9 cellular contexts compared by ENCODE assay signal in the genomic region with DNA sequence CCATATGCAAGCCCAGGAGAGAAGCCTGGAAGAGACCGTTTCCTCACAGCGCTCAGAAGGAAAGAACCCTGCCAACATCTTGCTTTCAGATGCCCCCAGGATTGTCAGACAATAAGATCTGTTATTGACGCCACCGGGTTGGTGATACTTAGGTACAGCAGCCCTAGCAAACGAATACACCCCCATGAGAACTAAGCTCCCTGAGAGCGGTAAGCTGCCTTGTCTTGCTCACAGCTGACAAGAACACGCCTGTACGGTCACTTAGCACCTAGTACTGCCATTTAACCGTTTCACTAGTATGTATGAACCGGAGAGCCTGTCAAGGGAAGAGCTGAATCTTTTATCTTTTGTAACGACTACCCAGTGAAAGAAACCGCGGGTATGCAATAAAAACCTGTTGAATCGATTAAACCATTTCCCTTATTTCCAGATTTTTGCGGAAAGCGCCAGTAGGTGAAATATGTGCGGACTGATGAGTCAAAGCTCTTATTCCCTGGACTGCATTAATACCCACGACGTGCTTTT. TPM values are rescaled to one million over a fixed set of nuclear protein-coding genes. Genes with fewer than 3 reads are reported as not detected.
A peak's percentile ranks its signal among the peaks of the same experiment; 100 is the strongest.
DNase-seq lines count a peak whose midpoint lies in the region; ATAC-seq, FAIRE-seq and TF ChIP-seq lines count a peak whose summit lies in the region.
"Had no signal": no experiment of that assay in that cellular context is flagged by ENCODE, and none has a peak within 500 bp of the region (broad histone marks: within the 10 kb centered on the region; RNA-seq: fewer than 3 reads in every experiment).

No MANE protein-coding gene starts in this region.

- H3K27me3 ChIP-seq in K562 (ENCODE audit: control insufficient read depth in 2 of 2, insufficient read depth in 2 of 2, low read length in 2 of 2) (peaks cover 38 to 49% of the 10 kb centered on the region in 2 experiments), suprapubic skin (peaks cover 43% of the 10 kb centered on the region)

- no peak for TF ChIP-seq RAD21 in K562 (CRISPR knock-in tag; conservative IDR thresholded peaks at IDR 0.05 in 1 of 2, IDR thresholded peaks at IDR 0.05 in 1 of 2)

- no peak overlapping the region for H2AFZ ChIP-seq in K562 (ENCODE audit: low read depth, low read length)

- H3K9me3 ChIP-seq in K562 (replicated peaks; ENCODE audit: control insufficient read depth, insufficient read depth, low read depth, low read length): 0 out of 2 replicates have a peak, but pooled peaks cover 3% of the 10 kb centered on the region
- peaks cover 3% of the 10 kb centered on the region for H3K9me3 ChIP-seq in suprapubic skin

- peaks cover 0 to 10% of the 10 kb centered on the region in 2 experiments; a peak in 3 of 5 replicates for H3K4me1 ChIP-seq in K562 (replicated peaks in 1 of 2; ENCODE audit: control insufficient read depth in 2 of 2, insufficient read depth in 2 of 2, low read length in 2 of 2)
- peaks cover 16% of the 10 kb centered on the region for H3K4me1 ChIP-seq in suprapubic skin

- peak; percentile 48; the same call in 2 of the 3 replicates for ATAC-seq in K562
- ATAC-seq in HG03469 (IDR thresholded peaks at IDR 0.05; ENCODE audit: unreplicated experiment): no peak

- no peaks in the 10 kb centered on the region for H3K79me2 ChIP-seq in K562 (ENCODE audit: control insufficient read depth, insufficient read depth, low read length)

- H3K9me3 Mint-ChIP-seq in activated naive CD4-positive, alpha-beta T cell treated with anti-CD3 and anti-CD28 coated beads, Interleukin-2, amount 50 U/mL, for 24 hours: peaks cover 3% of the 10 kb centered on the region

- TF ChIP-seq CTCF in K562 (IDR thresholded peaks at IDR 0.05 in 2 of 3, conservative IDR thresholded peaks at IDR 0.05 in 1 of 3; ENCODE audit: insufficient read depth in 2 of 3, low read depth in 1 of 3, low read length in 3 of 3) (no peak), suprapubic skin (IDR thresholded peaks at IDR 0.05) (no peak)

- no peak for DNase-seq in activated naive CD4-positive, alpha-beta T cell treated with anti-CD3 and anti-CD28 coated beads, Interleukin-2, amount 50 U/mL, for 16 hours
- DNase-seq in K562 (ENCODE audit: extremely low read depth in 1 of 4, low spot score in 3 of 4): no peak
- DNase-seq in left kidney (ENCODE audit: low read depth, low spot score): peak; percentile 72
- no peak for DNase-seq in suprapubic skin (ENCODE audit: low spot score in 2 of 2)
- DNase-seq in activated CD4-positive, CD25-positive, alpha-beta regulatory T cell treated with anti-CD3 and anti-CD28 coated beads, Interleukin-2, amount 50 U/mL, for 72 hours: no peak
- no peak for DNase-seq in NOMO-1 treated with dmso at 0.1 percent for 144 hours (lab: John Stamatoyannopoulos, UW; ENCODE audit: unreplicated experiment)

- H4K20me1 ChIP-seq in K562 (replicated peaks; ENCODE audit: control insufficient read depth, insufficient read depth, low read length): no peaks in the 10 kb centered on the region

- H3K27me3 Mint-ChIP-seq in activated naive CD4-positive, alpha-beta T cell treated with anti-CD3 and anti-CD28 coated beads, Interleukin-2, amount 50 U/mL, for 24 hours: peaks cover 38% of the 10 kb centered on the region

- no peak for TF ChIP-seq POLR2A in K562 (conservative IDR thresholded peaks at IDR 0.05)
- TF ChIP-seq POLR2A in suprapubic skin (IDR thresholded peaks at IDR 0.05): no peak

- H3K27ac ChIP-seq in K562 (ENCODE audit: extremely low read depth, low read depth, low read length): no peak overlapping the region
- H3K27ac ChIP-seq in suprapubic skin: no peak overlapping the region

- intact Hi-C loops in K562 (cut with micrococcal nuclease): no loop called here

- H3K4me3 ChIP-seq in K562 (no peak overlapping the region), suprapubic skin (peak overlapping the region; percentile 49)

- CTCF ChIA-PET in K562 (lab: Yijun Ruan, JAX; ENCODE audit: low intra/inter-chr PET ratio): no interaction called here

- POLR2A ChIA-PET in K562 (lab: Yijun Ruan, JAX): interaction anchor here (0.6 kb wide), 2 partner anchors 23 to 419 kb away, joined by 3 read pairs; no protein-coding TSS in a partner anchor

- in situ Hi-C loops in K562 (cut with MboI): no loop called here

- no peak overlapping the region for H3K4me2 ChIP-seq in K562 (ENCODE audit: insufficient read depth, low read length)

- H3K4me3 Mint-ChIP-seq in activated naive CD4-positive, alpha-beta T cell treated with anti-CD3 and anti-CD28 coated beads, Interleukin-2, amount 50 U/mL, for 24 hours: peak overlapping the region; percentile 67

- no peak for FAIRE-seq in K562 (lab: Jason Lieb, UNC)

- no peaks in the 10 kb centered on the region for H3K36me3 ChIP-seq in K562 (ENCODE audit: control insufficient read depth, insufficient read depth, low read length)
- H3K36me3 ChIP-seq in suprapubic skin: no peaks in the 10 kb centered on the region

- BruUV-seq in K562 (replicated peaks; lab: Mats Ljungman, UMichigan): no TSS peak

- H3K9me1 ChIP-seq in K562 (ENCODE audit: control insufficient read depth, insufficient read depth, low read length): no peaks in the 10 kb centered on the region

- no peak for TF ChIP-seq EP300 in K562 (IDR thresholded peaks at IDR 0.05; ENCODE audit: low read length)
- no peak for TF ChIP-seq EP300 in suprapubic skin (IDR thresholded peaks at IDR 0.05)

- 18% methylated on average over 19 of the region's 19 CpGs for WGBS in K562 (ENCODE audit: insufficient coverage, low coverage, missing lambda C conversion rate)
- WGBS in suprapubic skin: 2% methylated on average over 19 of the region's 19 CpGs

- peaks cover 15% of the 10 kb centered on the region for H3K4me1 Mint-ChIP-seq in activated naive CD4-positive, alpha-beta T cell treated with anti-CD3 and anti-CD28 coated beads, Interleukin-2, amount 50 U/mL, for 24 hours

- H3K36me3 Mint-ChIP-seq in activated naive CD4-positive, alpha-beta T cell treated with anti-CD3 and anti-CD28 coated beads, Interleukin-2, amount 50 U/mL, for 24 hours: no peaks in the 10 kb centered on the region

- H3K9ac ChIP-seq in K562 (ENCODE audit: insufficient read depth in 1 of 2, low read depth in 2 of 2, low read length in 2 of 2): no peak overlapping the region

- H3K27ac Mint-ChIP-seq in activated naive CD4-positive, alpha-beta T cell treated with anti-CD3 and anti-CD28 coated beads, Interleukin-2, amount 50 U/mL, for 24 hours: no peak overlapping the region

TF ChIP-seq in K562, 482 proteins besides CTCF, POLR2A, EP300 and RAD21:
- TF ChIP-seq CBX8 (IDR thresholded peaks at IDR 0.05; ENCODE audit: borderline replicate concordance, extremely low read depth, low read depth, low read length, poor library complexity, severe bottlenecking): peak; percentile 56
- TF ChIP-seq, protein P1, sequence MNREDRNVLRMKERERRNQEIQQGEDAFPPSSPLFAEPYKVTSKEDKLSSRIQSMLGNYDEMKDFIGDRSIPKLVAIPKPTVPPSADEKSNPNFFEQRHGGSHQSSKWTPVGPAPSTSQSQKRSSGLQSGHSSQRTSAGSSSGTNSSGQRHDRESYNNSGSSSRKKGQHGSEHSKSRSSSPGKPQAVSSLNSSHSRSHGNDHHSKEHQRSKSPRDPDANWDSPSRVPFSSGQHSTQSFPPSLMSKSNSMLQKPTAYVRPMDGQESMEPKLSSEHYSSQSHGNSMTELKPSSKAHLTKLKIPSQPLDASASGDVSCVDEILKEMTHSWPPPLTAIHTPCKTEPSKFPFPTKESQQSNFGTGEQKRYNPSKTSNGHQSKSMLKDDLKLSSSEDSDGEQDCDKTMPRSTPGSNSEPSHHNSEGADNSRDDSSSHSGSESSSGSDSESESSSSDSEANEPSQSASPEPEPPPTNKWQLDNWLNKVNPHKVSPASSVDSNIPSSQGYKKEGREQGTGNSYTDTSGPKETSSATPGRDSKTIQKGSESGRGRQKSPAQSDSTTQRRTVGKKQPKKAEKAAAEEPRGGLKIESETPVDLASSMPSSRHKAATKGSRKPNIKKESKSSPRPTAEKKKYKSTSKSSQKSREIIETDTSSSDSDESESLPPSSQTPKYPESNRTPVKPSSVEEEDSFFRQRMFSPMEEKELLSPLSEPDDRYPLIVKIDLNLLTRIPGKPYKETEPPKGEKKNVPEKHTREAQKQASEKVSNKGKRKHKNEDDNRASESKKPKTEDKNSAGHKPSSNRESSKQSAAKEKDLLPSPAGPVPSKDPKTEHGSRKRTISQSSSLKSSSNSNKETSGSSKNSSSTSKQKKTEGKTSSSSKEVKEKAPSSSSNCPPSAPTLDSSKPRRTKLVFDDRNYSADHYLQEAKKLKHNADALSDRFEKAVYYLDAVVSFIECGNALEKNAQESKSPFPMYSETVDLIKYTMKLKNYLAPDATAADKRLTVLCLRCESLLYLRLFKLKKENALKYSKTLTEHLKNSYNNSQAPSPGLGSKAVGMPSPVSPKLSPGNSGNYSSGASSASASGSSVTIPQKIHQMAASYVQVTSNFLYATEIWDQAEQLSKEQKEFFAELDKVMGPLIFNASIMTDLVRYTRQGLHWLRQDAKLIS (CRISPR knock-in tag; IDR thresholded peaks at IDR 0.05): no peak
- TF ChIP-seq ZNF282 (CRISPR knock-in tag; IDR thresholded peaks at IDR 0.05): no peak
- no peak for TF ChIP-seq RBM17 (IDR thresholded peaks at IDR 0.05; ENCODE audit: borderline replicate concordance, low read depth, low read length)

RNA-seq across cellular contexts. Expression of a gene that starts 0.6 kb away (rescaled TPM):
- total RNA-seq in K562 (2011; cell fraction: chromatin; rRNA removed; ENCODE audit: low replicate concordance): not detected in 2 replicates
- total RNA-seq in K562 (2011; cell fraction: nucleolus; rRNA removed): not detected in 2 replicates
- total RNA-seq in K562 (2011; cell fraction: nucleoplasm; rRNA removed): not detected in 2 replicates
- under 0.01 TPM in 1 of 2 replicates, not detected in the other for total RNA-seq in K562 (2014; rRNA removed)
- not detected in 2 replicates for total RNA-seq in K562 (2014; rRNA removed; fragmentation: Illumina TruSeq; extraction: Trizol)
- total RNA-seq in K562 (2015; rRNA removed; fragmentation: Illumina TruSeq; extraction: Trizol): not detected in 2 replicates
- not detected in 2 replicates for total RNA-seq in K562 (2021)
- polyA plus RNA-seq in K562 (2011; rRNA removed): not detected in 2 replicates
- polyA plus RNA-seq in K562 (2011; cell fraction: cytosol; rRNA removed): not detected in 2 replicates
- not detected in 2 replicates for polyA plus RNA-seq in K562 (2011; cell fraction: nucleus; rRNA removed)
- polyA plus RNA-seq in K562 (2012): 0.01 TPM in 1 of 2 replicates, not detected in the other
- polyA plus RNA-seq in K562 (2014; fragmentation: Illumina TruSeq; extraction: Trizol): not detected in 2 replicates
- not detected for polyA plus RNA-seq in K562 (2014; fragmentation: Nextera tagmentation; extraction: Ambion mirVana)
- not detected in 2 replicates for polyA plus RNA-seq in K562 (2014; rRNA removed)
- polyA minus RNA-seq in K562 (2011; rRNA and poly(A)+ RNA removed): not detected in 2 replicates
- not detected in 2 replicates for polyA minus RNA-seq in K562 (2011; cell fraction: cytosol; rRNA and poly(A)+ RNA removed)
- polyA minus RNA-seq in K562 (2011; cell fraction: nucleus; rRNA and poly(A)+ RNA removed): not detected in 2 replicates
- under 1 TPM in 1 of 4 donors, not detected in 3; 0.08 TPM for total RNA-seq in suprapubic skin
- total RNA-seq: activated CD8-positive, alpha-beta memory T cell treated with anti-CD3 and anti-CD28 coated beads for 36 hours had no signal
